Comparison of ENCODE assay signal across 8 cellular contexts in the genomic region with DNA sequence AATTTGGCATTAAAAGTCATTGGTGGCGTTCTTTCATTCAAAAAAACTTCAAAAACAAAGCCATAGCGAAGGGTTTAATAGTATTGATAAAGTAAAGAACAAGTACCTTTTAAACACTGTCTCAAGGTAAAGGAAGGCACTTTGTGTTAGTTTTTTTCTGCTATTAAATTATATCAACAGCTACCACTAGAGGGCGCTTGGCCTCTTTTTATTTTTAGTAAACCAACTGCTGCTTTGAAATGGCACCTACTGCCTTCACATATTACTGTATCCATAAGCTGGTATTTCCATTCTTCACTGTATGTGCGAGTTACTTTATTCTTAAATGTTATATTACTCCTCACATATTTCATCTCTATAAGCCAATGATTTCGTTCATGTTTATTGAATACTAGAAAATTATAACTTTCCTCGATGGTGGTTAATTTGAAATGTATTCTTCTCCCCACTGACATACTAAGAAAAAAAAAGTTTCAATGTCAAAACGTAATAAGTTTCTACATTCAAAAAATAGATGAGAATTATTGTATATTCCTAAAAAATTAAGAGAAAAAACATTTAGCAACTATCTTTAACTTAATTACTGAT.
DNase-seq lines count a peak whose midpoint lies in the region; ATAC-seq and TF ChIP-seq lines count a peak whose summit lies in the region.

No MANE protein-coding gene starts in this region.

- H3K4me3 Mint-ChIP-seq in neural progenitor cell, result no peak overlapping the region

- peaks cover 0 to 6% (median 3%) of the 10 kb centered on the region in 3 donors for H3K9me3 ChIP-seq in esophagus squamous epithelium
- H3K9me3 ChIP-seq in neural progenitor cell (ENCODE audit: low read depth), result no peaks in the 10 kb centered on the region

- no peak overlapping the region for H3K27ac Mint-ChIP-seq in neural progenitor cell

- peak overlapping the region; percentile 11 for H3K4me2 ChIP-seq in neural progenitor cell

- peak overlapping the region; percentile 32 for H2AFZ ChIP-seq in neural progenitor cell (replicated peaks)

- peak; percentile 69 for TF ChIP-seq CTCF in AG10803 (conservative IDR thresholded peaks at IDR 0.05; ENCODE audit: low read length)
- peak; percentile 66 to 85 (median 76) for TF ChIP-seq CTCF in esophagus squamous epithelium (IDR thresholded peaks at IDR 0.05)
- TF ChIP-seq CTCF in neural progenitor cell (IDR thresholded peaks at IDR 0.05), result peak; percentile 88

- peaks cover 6% of the 10 kb centered on the region for H3F3A ChIP-seq in neural progenitor cell (ENCODE audit: low read depth)

- peaks cover 6% of the 10 kb centered on the region for H3K27me3 Mint-ChIP-seq in neural progenitor cell (ENCODE audit: insufficient read depth, low read depth)

- no peak overlapping the region for H3K9ac ChIP-seq in neural progenitor cell

- H3K4me1 ChIP-seq in esophagus squamous epithelium (peaks cover 0 to 16% (median 0%) of the 10 kb centered on the region in 3 donors), neural progenitor cell (peaks cover 8% of the 10 kb centered on the region)

- no peaks in the 10 kb centered on the region for H3K27me3 ChIP-seq in esophagus squamous epithelium
- no peaks in the 10 kb centered on the region for H3K27me3 ChIP-seq in neural progenitor cell

- peaks cover 3% of the 10 kb centered on the region for H3K36me3 Mint-ChIP-seq in neural progenitor cell

- DNase-seq in AG10803 (ENCODE audit: low read depth) (peak; percentile 53), HK-2 (ENCODE audit: unreplicated experiment) (peak; percentile 14), NCI-H526 (lab: John Stamatoyannopoulos, UW) (peak; percentile 55 to 79), esophagus squamous epithelium (lab: John Stamatoyannopoulos, UW) (no peak), neural progenitor cell (ENCODE audit: low spot score) (peak; percentile 80)
- DNase-seq in activated CD4-positive, alpha-beta T cell treated with anti-CD3 and anti-CD28 coated beads, Interleukin-2, amount 50 U/mL, for 48 hours, result peak; percentile 16 to 36

- H3K36me3 ChIP-seq in esophagus squamous epithelium (no peaks in the 10 kb centered on the region), neural progenitor cell (no peaks in the 10 kb centered on the region)

- TF ChIP-seq POLR2A in esophagus squamous epithelium (IDR thresholded peaks at IDR 0.05) (no peak), GM18505 (IDR thresholded peaks at IDR 0.05; ENCODE audit: borderline replicate concordance, extremely low read depth, insufficient read depth, insufficient read length) (no peak)

- ATAC-seq in GM18508 (IDR thresholded peaks at IDR 0.05; ENCODE audit: insufficient read depth, unreplicated experiment) (peak; percentile 87), GM18505 (IDR thresholded peaks at IDR 0.05; ENCODE audit: unreplicated experiment) (no peak)

- H3K79me2 ChIP-seq in neural progenitor cell (ENCODE audit: low read depth), result no peaks in the 10 kb centered on the region

- no peak overlapping the region for H3K4me3 ChIP-seq in AG10803 (ENCODE audit: low read length)
- no peak overlapping the region for H3K4me3 ChIP-seq in esophagus squamous epithelium
- H3K4me3 ChIP-seq in neural progenitor cell, result no peak overlapping the region

- H3K4me1 Mint-ChIP-seq in neural progenitor cell, result peaks cover 24% of the 10 kb centered on the region

- H4K20me1 ChIP-seq in neural progenitor cell (ENCODE audit: low read depth), result no peaks in the 10 kb centered on the region

- H3K9me3 Mint-ChIP-seq in neural progenitor cell, result peaks cover 18% of the 10 kb centered on the region

- WGBS in esophagus squamous epithelium, 2 donors, result 11 to 18% methylated on average over 7 of the region's 7 CpGs

- no peak overlapping the region for H3K27ac ChIP-seq in esophagus squamous epithelium
- no peak overlapping the region for H3K27ac ChIP-seq in neural progenitor cell

- intact Hi-C loops in esophagus squamous epithelium (cut with DNase I), result no loop called here
